ENCODE assay signal across 8 cellular contexts in genomic region chr9:2570615-2571479, GRCh38. TPM values are rescaled to one million over a fixed set of nuclear protein-coding genes. Genes with fewer than 3 reads are reported as not detected.
A peak's percentile ranks its signal among the peaks of the same experiment; 100 is the strongest.
DNase-seq lines count a peak whose midpoint lies in the region; ATAC-seq and TF ChIP-seq lines count a peak whose summit lies in the region.

No MANE protein-coding gene starts in this region.

- no peaks in the 10 kb centered on the region for H3K36me3 ChIP-seq in aorta (ENCODE audit: control insufficient read depth in 1 of 2, insufficient read depth in 2 of 2, low read length in 1 of 2)

- H3K4me3 Mint-ChIP-seq in Calu3 (ENCODE audit: low read depth, unreplicated experiment) (no peak overlapping the region), chondrocyte (ENCODE audit: unreplicated experiment) (peak overlapping the region; percentile 33)
- H3K4me3 Mint-ChIP-seq in activated CD4-positive, alpha-beta T cell treated with anti-CD3 and anti-CD28 coated beads, Interleukin-2, amount 10 ng/mL, durations not matched to agents 7 days and 5 days, result no peak overlapping the region

- peak; percentile 51 for ATAC-seq in GM19397 (IDR thresholded peaks at IDR 0.05; ENCODE audit: unreplicated experiment)
- peak; percentile 93 for ATAC-seq in HG03469 (IDR thresholded peaks at IDR 0.05; ENCODE audit: unreplicated experiment)
- ATAC-seq in aorta (ENCODE audit: low FRiP score), result peak; percentile 75

- 24 to 28% methylated on average over 7 of the region's 7 CpGs for WGBS in aorta, 2 donors

- H3K27me3 ChIP-seq in aorta (ENCODE audit: control insufficient read depth in 1 of 2, insufficient read depth in 2 of 2, low read length in 1 of 2), result no peaks in the 10 kb centered on the region

- peaks cover 32% of the 10 kb centered on the region for H3K4me1 Mint-ChIP-seq in Calu3 (ENCODE audit: low read depth, unreplicated experiment)
- peaks cover 43% of the 10 kb centered on the region for H3K4me1 Mint-ChIP-seq in chondrocyte (ENCODE audit: low read depth)
- no peaks in the 10 kb centered on the region for H3K4me1 Mint-ChIP-seq in activated CD4-positive, alpha-beta T cell treated with anti-CD3 and anti-CD28 coated beads, Interleukin-2, amount 10 ng/mL, durations not matched to agents 7 days and 5 days

- H3K36me3 Mint-ChIP-seq in Calu3 (ENCODE audit: insufficient read depth, unreplicated experiment) (no peaks in the 10 kb centered on the region), chondrocyte (ENCODE audit: low read depth) (no peaks in the 10 kb centered on the region)
- H3K36me3 Mint-ChIP-seq in activated CD4-positive, alpha-beta T cell treated with anti-CD3 and anti-CD28 coated beads, Interleukin-2, amount 10 ng/mL, durations not matched to agents 7 days and 5 days (ENCODE audit: low read depth), result no peaks in the 10 kb centered on the region

- intact Hi-C loops in Calu3 (cut with micrococcal nuclease; ENCODE audit: unreplicated experiment) (no loop called here), aorta (cut with DNase I) (loop anchor here (5.0 kb wide), 2 partner anchors 41 to 51 kb away; partner anchors contain the start of gene VLDLR (in 1 of the 2))

- no TSS peak for BruUV-seq in Calu3 (replicated peaks; lab: Mats Ljungman, UMichigan)

- H3K27me3 Mint-ChIP-seq in Calu3 (ENCODE audit: unreplicated experiment) (no peaks in the 10 kb centered on the region), chondrocyte (ENCODE audit: low read depth) (no peaks in the 10 kb centered on the region)
- peaks cover 1% of the 10 kb centered on the region for H3K27me3 Mint-ChIP-seq in activated CD4-positive, alpha-beta T cell treated with anti-CD3 and anti-CD28 coated beads, Interleukin-2, amount 10 ng/mL, durations not matched to agents 7 days and 5 days

- CTCF ChIA-PET in Calu3 (lab: Charles Lee), result interaction anchor here (0.9 kb wide), 1 partner anchor 12 kb away, joined by 3 read pairs; no protein-coding TSS in a partner anchor
- CTCF ChIA-PET in activated CD4-positive, alpha-beta T cell treated with anti-CD3 and anti-CD28 coated beads, Interleukin-2, amount 10 ng/mL, durations not matched to agents 7 days and 5 days (lab: Charles Lee), result no interaction called here

- H3K4me3 ChIP-seq in aorta (ENCODE audit: low read length in 2 of 2), result no peak overlapping the region

- DNase-seq in Calu3 (peak; percentile 80), NOMO-1 (lab: John Stamatoyannopoulos, UW; ENCODE audit: unreplicated experiment in 2 of 2) (peak; percentile 73 to 83), chondrocyte (ENCODE audit: low spot score) (no peak), myocyte (ENCODE audit: low read depth) (peak; percentile 100), aorta (peak; percentile 90 to 91)
- DNase-seq in activated CD4-positive, alpha-beta T cell treated with anti-CD3 and anti-CD28 coated beads, Interleukin-2, amount 10 ng/mL, durations not matched to agents 7 days and 5 days, result no peak

- peaks cover 0 to 2% of the 10 kb centered on the region in 2 donors for H3K4me1 ChIP-seq in aorta (ENCODE audit: control insufficient read depth in 1 of 2, insufficient read depth in 2 of 2, low read length in 2 of 2)

- H3K9me3 ChIP-seq in aorta (ENCODE audit: control insufficient read depth, low read length), result no peaks in the 10 kb centered on the region

- H3K9me3 Mint-ChIP-seq in Calu3 (ENCODE audit: low read depth, unreplicated experiment), result no peaks in the 10 kb centered on the region
- no peaks in the 10 kb centered on the region for H3K9me3 Mint-ChIP-seq in chondrocyte (ENCODE audit: low read depth)
- no peaks in the 10 kb centered on the region for H3K9me3 Mint-ChIP-seq in activated CD4-positive, alpha-beta T cell treated with anti-CD3 and anti-CD28 coated beads, Interleukin-2, amount 10 ng/mL, durations not matched to agents 7 days and 5 days

- H3K27ac ChIP-seq in aorta (ENCODE audit: low read depth in 1 of 2, low read length in 2 of 2), result peak overlapping the region in 1 of 2 donors; percentile 2

- POLR2A ChIA-PET in activated CD4-positive, alpha-beta T cell treated with anti-CD3 and anti-CD28 coated beads, Interleukin-2, amount 10 ng/mL, durations not matched to agents 7 days and 5 days (lab: Charles Lee), result no interaction called here

- TF ChIP-seq CTCF in Calu3 (IDR thresholded peaks at IDR 0.05; ENCODE audit: unreplicated experiment) (no peak), chondrocyte (IDR thresholded peaks at IDR 0.05) (peak; percentile 8)

- H3K27ac Mint-ChIP-seq in Calu3 (ENCODE audit: unreplicated experiment) (no peak overlapping the region), chondrocyte (ENCODE audit: unreplicated experiment) (peak overlapping the region; percentile 90)
- no peak overlapping the region for H3K27ac Mint-ChIP-seq in activated CD4-positive, alpha-beta T cell treated with anti-CD3 and anti-CD28 coated beads, Interleukin-2, amount 10 ng/mL, durations not matched to agents 7 days and 5 days

RNA-seq across cellular contexts. Expression of gene VLDLR, which starts 50.7 kb away (rescaled TPM):
- 17.4 and 17.8 TPM in 2 replicates for total RNA-seq in Calu3 (2022)
- total RNA-seq in chondrocyte, result 33.5 to 106 TPM (median 97.7 TPM) in 3 replicates
- total RNA-seq in myocyte, result 2.1 and 13.9 TPM in 2 replicates
- polyA plus RNA-seq in myocyte (2012), result 15.5 TPM
- 10 to 100 TPM; 43.2 to 46.3 TPM for total RNA-seq in aorta
- polyA plus RNA-seq in aorta, result 1 to 10 TPM; 2.4 to 4.9 TPM
- 1 to 10 TPM; 3.7 to 3.9 TPM for total RNA-seq in activated CD4-positive, alpha-beta T cell treated with anti-CD3 and anti-CD28 coated beads, Interleukin-2, amount 10 ng/mL, durations not matched to agents 7 days and 5 days

Comparison
In these comparisons a context has a peak if more than half of its experiments do, and no peak if none do; other contexts are left out.
1. DNase-seq: peak in Calu3 (single experiment), NOMO-1 (2 of 2), myocyte (single experiment) and aorta (2 of 2); none in chondrocyte (single experiment) and activated CD4-positive, alpha-beta T cell treated with anti-CD3 and anti-CD28 coated beads, Interleukin-2, amount 10 ng/mL, durations not matched to agents 7 days and 5 days (single experiment).
2. Peak in every context shown above with its lines, with median percentiles within 50 percentile points of each other: ATAC-seq.